Comparison of ENCODE assay signal across 8 cellular contexts in the genomic region with DNA sequence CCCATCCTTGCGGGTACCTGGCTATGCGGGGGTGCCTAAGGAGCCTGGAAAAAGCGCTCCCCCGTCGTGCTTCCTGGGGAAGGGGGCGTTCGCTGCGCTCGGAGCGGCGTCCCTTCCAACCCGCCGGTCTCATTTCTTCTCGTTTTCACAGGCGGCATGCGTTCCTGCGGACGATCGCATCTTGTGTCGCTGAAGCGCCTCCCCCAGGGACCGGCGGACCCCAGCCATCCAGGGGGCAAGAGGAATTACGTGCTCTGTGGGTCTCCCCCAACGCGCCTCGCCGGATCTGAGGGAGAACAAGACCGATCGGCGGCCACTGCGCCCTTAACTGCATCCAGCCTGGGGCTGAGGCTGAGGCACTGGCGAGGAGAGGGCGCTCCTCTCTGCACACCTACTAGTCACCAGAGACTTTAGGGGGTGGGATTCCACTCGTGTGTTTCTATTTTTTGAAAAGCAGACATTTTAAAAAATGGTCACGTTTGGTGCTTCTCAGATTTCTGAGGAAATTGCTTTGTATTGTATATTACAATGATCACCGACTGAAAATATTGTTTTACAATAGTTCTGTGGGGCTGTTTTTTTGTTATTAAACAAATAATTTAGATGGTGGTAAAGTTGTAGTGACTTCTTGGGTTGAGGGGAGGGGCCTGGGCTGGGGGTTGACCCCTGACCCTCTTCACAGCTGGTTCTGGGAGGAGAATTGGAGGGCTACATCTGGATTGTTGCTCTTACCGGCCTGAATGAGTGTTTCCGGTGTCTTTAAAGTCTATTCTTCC. TPM values are rescaled to one million over a fixed set of nuclear protein-coding genes. Genes with fewer than 3 reads are reported as not detected.
A peak's percentile ranks its signal among the peaks of the same experiment; 100 is the strongest.
DNase-seq lines count a peak whose midpoint lies in the region; ATAC-seq and TF ChIP-seq lines count a peak whose summit lies in the region.

No MANE protein-coding gene starts in this region.

- H3K27ac Mint-ChIP-seq in GM23338 (peak overlapping the region; percentile 89), WTC11 (peak overlapping the region; percentile 99), nephron progenitor cell (peak overlapping the region; percentile 100)

- no peaks in the 10 kb centered on the region for H3K9me3 ChIP-seq in esophagus muscularis mucosa

- no peaks in the 10 kb centered on the region for H3K9me2 ChIP-seq in GM23338 (ENCODE audit: insufficient read depth)

- ATAC-seq in GM23338 (peak; percentile 0; the same call in 1 of the 3 replicates), WTC11 (no peak; the same call in 1 of the 2 replicates), GM21737 (IDR thresholded peaks at IDR 0.05; ENCODE audit: unreplicated experiment) (no peak)

- TF ChIP-seq CTCF in GM23338 (conservative IDR thresholded peaks at IDR 0.05; ENCODE audit: low read depth in 2 of 2) (no peak), WTC11 (IDR thresholded peaks at IDR 0.05) (no peak), esophagus muscularis mucosa (IDR thresholded peaks at IDR 0.05) (no peak), nephron progenitor cell (IDR thresholded peaks at IDR 0.05) (no peak)

- H3K4me1 Mint-ChIP-seq in GM23338 (peaks cover 40% of the 10 kb centered on the region), WTC11 (peaks cover 43% of the 10 kb centered on the region), nephron progenitor cell (peaks cover 39% of the 10 kb centered on the region)

- CTCF ChIA-PET in WTC11 (lab: Charles Lee), result interaction anchor here (0.8 to 17.0 kb wide), 7 partner anchors 10 to 117 kb away, joined by 3 to 927 read pairs (median 13); no protein-coding TSS in a partner anchor

- peaks cover 19% of the 10 kb centered on the region for H3K79me2 ChIP-seq in GM23338 (replicated peaks; ENCODE audit: insufficient read depth)

- H3K27me3 ChIP-seq in GM23338 (ENCODE audit: insufficient read depth), result no peaks in the 10 kb centered on the region
- H3K27me3 ChIP-seq in esophagus muscularis mucosa, result no peaks in the 10 kb centered on the region

- H3F3A ChIP-seq in GM23338 (replicated peaks; ENCODE audit: low read depth), result peaks cover 41% of the 10 kb centered on the region

- H3K27me3 Mint-ChIP-seq in GM23338 (ENCODE audit: insufficient read depth, low read depth, poor library complexity) (peaks cover 62% of the 10 kb centered on the region), WTC11 (ENCODE audit: low read depth) (peaks cover 2% of the 10 kb centered on the region; the same call in 1 of the 2 replicates), nephron progenitor cell (ENCODE audit: low read depth, poor library complexity) (peaks cover 3% of the 10 kb centered on the region)

- TF ChIP-seq POLR2A in esophagus muscularis mucosa (IDR thresholded peaks at IDR 0.05; ENCODE audit: low read depth), result no peak

- H3K4me3 ChIP-seq in GM23338 (peak overlapping the region; percentile 61), esophagus muscularis mucosa (peak overlapping the region; percentile 71 to 83 (median 74))

- no peak for TF ChIP-seq EP300 in esophagus muscularis mucosa (IDR thresholded peaks at IDR 0.05)

- intact Hi-C loops in esophagus muscularis mucosa (cut with DNase I), result no loop called here

- peak overlapping the region; percentile 92 for H3K27ac ChIP-seq in GM23338 (ENCODE audit: low read depth)
- H3K27ac ChIP-seq in esophagus muscularis mucosa (replicated peaks in 1 of 4), result peak overlapping the region; percentile 91 to 98 (median 94)

- POLR2A ChIA-PET in WTC11 (lab: Charles Lee), result interaction anchor here (1.1 to 6.4 kb wide), 9 partner anchors 10 to 49 kb away, joined by 4 to 73 read pairs (median 12); no protein-coding TSS in a partner anchor

- H3K36me3 Mint-ChIP-seq in GM23338 (ENCODE audit: low read depth) (peaks cover 13% of the 10 kb centered on the region), WTC11 (peaks cover 8% of the 10 kb centered on the region), nephron progenitor cell (ENCODE audit: low read depth) (peaks cover 6% of the 10 kb centered on the region)

- H3K36me3 ChIP-seq in GM23338 (ENCODE audit: insufficient read depth) (no peaks in the 10 kb centered on the region), esophagus muscularis mucosa (peaks cover 0 to 22% (median 0%) of the 10 kb centered on the region in 4 donors)

- H4K20me1 ChIP-seq in GM23338 (replicated peaks; ENCODE audit: insufficient read depth), result no peaks in the 10 kb centered on the region

- H3K4me3 Mint-ChIP-seq in GM23338 (peak overlapping the region; percentile 89), WTC11 (peak overlapping the region; percentile 96), nephron progenitor cell (peak overlapping the region; percentile 96)

- 10% methylated on average over 20 of the region's 39 CpGs for WGBS in esophagus muscularis mucosa

- H2AFZ ChIP-seq in GM23338, result no peak overlapping the region

- H3K4me1 ChIP-seq in GM23338 (ENCODE audit: insufficient read depth) (peaks cover 52% of the 10 kb centered on the region), esophagus muscularis mucosa (peaks cover 46 to 77% (median 67%) of the 10 kb centered on the region in 4 donors)

- peaks cover 2% of the 10 kb centered on the region; the same call in 1 of the 3 replicates for H3K9me3 Mint-ChIP-seq in GM23338
- no peaks in the 10 kb centered on the region for H3K9me3 Mint-ChIP-seq in WTC11
- peaks cover under 1% of the 10 kb centered on the region for H3K9me3 Mint-ChIP-seq in nephron progenitor cell

- H3K4me2 ChIP-seq in GM23338, result peak overlapping the region; percentile 76

- DNase-seq in 8988T (peak; percentile 77), GM23338 (ENCODE audit: low spot score) (peak; percentile 65), WTC11 (ENCODE audit: low spot score) (peak; percentile 43), esophagus muscularis mucosa (ENCODE audit: extremely low spot score) (no peak), nephron progenitor cell (peak; percentile 45), D341Med (ENCODE audit: low spot score) (no peak), NCI-H187 treated with DMSO at 0.1 percent for 48 hours (lab: John Stamatoyannopoulos, UW) (no peak)

TF ChIP-seq in GM23338, 12 proteins besides CTCF, POLR2A, EP300 and RAD21:
- TF ChIP-seq POLR2AphosphoS5 (IDR thresholded peaks at IDR 0.05; ENCODE audit: low read depth) (no peak), STAT1 (IDR thresholded peaks at IDR 0.05; ENCODE audit: unreplicated experiment) (no peak), EZH2 (IDR thresholded peaks at IDR 0.05; ENCODE audit: low read depth, unreplicated experiment) (no peak), ZNF331 (CRISPR knock-in tag; IDR thresholded peaks at IDR 0.05; ENCODE audit: low read depth) (no peak), ZNF114 (CRISPR knock-in tag; IDR thresholded peaks at IDR 0.05) (no peak), JUNB (IDR thresholded peaks at IDR 0.05; ENCODE audit: unreplicated experiment) (no peak), NANOG (IDR thresholded peaks at IDR 0.05; ENCODE audit: borderline replicate concordance) (no peak)
- TF ChIP-seq, protein P1, sequence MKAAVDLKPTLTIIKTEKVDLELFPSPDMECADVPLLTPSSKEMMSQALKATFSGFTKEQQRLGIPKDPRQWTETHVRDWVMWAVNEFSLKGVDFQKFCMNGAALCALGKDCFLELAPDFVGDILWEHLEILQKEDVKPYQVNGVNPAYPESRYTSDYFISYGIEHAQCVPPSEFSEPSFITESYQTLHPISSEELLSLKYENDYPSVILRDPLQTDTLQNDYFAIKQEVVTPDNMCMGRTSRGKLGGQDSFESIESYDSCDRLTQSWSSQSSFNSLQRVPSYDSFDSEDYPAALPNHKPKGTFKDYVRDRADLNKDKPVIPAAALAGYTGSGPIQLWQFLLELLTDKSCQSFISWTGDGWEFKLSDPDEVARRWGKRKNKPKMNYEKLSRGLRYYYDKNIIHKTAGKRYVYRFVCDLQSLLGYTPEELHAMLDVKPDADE (IDR thresholded peaks at IDR 0.05), result no peak; the same call in 1 of the 2 replicates

TF ChIP-seq in WTC11, 78 proteins besides CTCF, POLR2A, EP300 and RAD21 (continues in another document):
- TF ChIP-seq ZBTB21 (CRISPR knock-in tag; IDR thresholded peaks at IDR 0.05; ENCODE audit: borderline replicate concordance), result no peak
- TF ChIP-seq, protein P2, sequence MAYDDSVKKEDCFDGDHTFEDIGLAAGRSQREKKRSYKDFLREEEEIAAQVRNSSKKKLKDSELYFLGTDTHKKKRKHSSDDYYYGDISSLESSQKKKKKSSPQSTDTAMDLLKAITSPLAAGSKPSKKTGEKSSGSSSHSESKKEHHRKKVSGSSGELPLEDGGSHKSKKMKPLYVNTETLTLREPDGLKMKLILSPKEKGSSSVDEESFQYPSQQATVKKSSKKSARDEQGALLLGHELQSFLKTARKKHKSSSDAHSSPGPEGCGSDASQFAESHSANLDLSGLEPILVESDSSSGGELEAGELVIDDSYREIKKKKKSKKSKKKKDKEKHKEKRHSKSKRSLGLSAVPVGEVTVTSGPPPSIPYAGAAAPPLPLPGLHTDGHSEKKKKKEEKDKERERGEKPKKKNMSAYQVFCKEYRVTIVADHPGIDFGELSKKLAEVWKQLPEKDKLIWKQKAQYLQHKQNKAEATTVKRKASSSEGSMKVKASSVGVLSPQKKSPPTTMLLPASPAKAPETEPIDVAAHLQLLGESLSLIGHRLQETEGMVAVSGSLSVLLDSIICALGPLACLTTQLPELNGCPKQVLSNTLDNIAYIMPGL (CRISPR knock-in tag; IDR thresholded peaks at IDR 0.05), result peak; percentile 45; the same call in 1 of the 2 replicates

RNA-seq across cellular contexts. Expression of a gene that starts 1.0 kb away (rescaled TPM):
- total RNA-seq in GM23338 (2014; rRNA removed; shearing (Covaris generic)), result 452 and 479 TPM in 2 replicates
- 221 and 224 TPM in 2 replicates for polyA plus RNA-seq in GM23338 (2016; fragmentation: Nextera tagmentation; extraction: Ambion mirVana)
- total RNA-seq in WTC11 (2021) (88.8 to 158 TPM (median 149 TPM) in 3 replicates), esophagus muscularis mucosa (100 to 1,000 TPM; 199 to 744 (median 532) TPM)

RNA-seq across cellular contexts. Expression of a gene that starts 31.6 kb away (rescaled TPM):
- total RNA-seq in GM23338 (2014; rRNA removed; shearing (Covaris generic)), result not detected in 2 replicates
- 0.63 and 1.1 TPM in 2 replicates for polyA plus RNA-seq in GM23338 (2016; fragmentation: Nextera tagmentation; extraction: Ambion mirVana)
- total RNA-seq in WTC11 (2021), result 0.44 TPM in 1 of 3 replicates, not detected in the others
- 10 to 100 TPM in 1 of 4 donors, 1 to 10 TPM in 3; 2.1 to 14.2 (median 7.1) TPM for total RNA-seq in esophagus muscularis mucosa

Comparison
In these comparisons a context has a peak if more than half of its experiments do, and no peak if none do; other contexts are left out.
1. DNase-seq: peak in 8988T (single experiment), GM23338 (single experiment), WTC11 (single experiment) and nephron progenitor cell (single experiment); none in esophagus muscularis mucosa (single experiment), D341Med (single experiment) and NCI-H187 treated with DMSO at 0.1 percent for 48 hours (single experiment).
2. Peak in every context shown above with its lines, with median percentiles within 50 percentile points of each other: H3K27ac Mint-ChIP-seq and H3K4me3 Mint-ChIP-seq.